Comparison of ENCODE assay signal across 1 cellular context in genomic region chr2:230861564-230862255, GRCh38.
TF ChIP-seq lines count a peak whose summit lies in the region.

No MANE protein-coding gene starts in this region.

TF ChIP-seq in H1, 55 proteins besides CTCF, POLR2A, EP300 and RAD21:
- TF ChIP-seq SAP30 (IDR thresholded peaks at IDR 0.05; ENCODE audit: insufficient read depth, insufficient replicate concordance, low read length) (no peak), MAX (IDR thresholded peaks at IDR 0.05) (no peak), EZH2 (IDR thresholded peaks at IDR 0.05; ENCODE audit: low read depth, low read length, severe bottlenecking) (no peak), SUZ12 (IDR thresholded peaks at IDR 0.05; ENCODE audit: low read length) (no peak), CEBPB (IDR thresholded peaks at IDR 0.05; ENCODE audit: low read depth, low read length) (no peak), YY1 (IDR thresholded peaks at IDR 0.05; ENCODE audit: low read depth, low read length) (no peak), GABPA (IDR thresholded peaks at IDR 0.05; ENCODE audit: borderline replicate concordance, insufficient read depth, low read length) (no peak), SP1 (IDR thresholded peaks at IDR 0.05; ENCODE audit: low read depth, low read length) (0 out of 2 replicates have a peak, but pooled peaks have one; percentile 10), MAFK (IDR thresholded peaks at IDR 0.05; ENCODE audit: low read depth, low read length) (no peak), E2F6 (IDR thresholded peaks at IDR 0.05) (no peak), ASH2L (IDR thresholded peaks at IDR 0.05; ENCODE audit: low read length) (no peak), RBBP5 (IDR thresholded peaks at IDR 0.05; ENCODE audit: borderline replicate concordance, low read depth, low read length) (0 out of 2 replicates have a peak, but pooled peaks have one; percentile 27), TCF12 (IDR thresholded peaks at IDR 0.05; ENCODE audit: low read depth, low read length) (no peak), ZNF274 (IDR thresholded peaks at IDR 0.05; ENCODE audit: borderline replicate concordance, extremely low read depth, low read length) (no peak), CHD7 (IDR thresholded peaks at IDR 0.05; ENCODE audit: insufficient replicate concordance, low read length) (no peak), SIX5 (IDR thresholded peaks at IDR 0.05; ENCODE audit: low read depth, low read length) (no peak), GTF2F1 (IDR thresholded peaks at IDR 0.05; ENCODE audit: borderline replicate concordance, low read depth, low read length) (no peak), NRF1 (IDR thresholded peaks at IDR 0.05; ENCODE audit: low read depth, low read length) (no peak), CHD2 (IDR thresholded peaks at IDR 0.05; ENCODE audit: low read length) (no peak), EGR1 (IDR thresholded peaks at IDR 0.05; ENCODE audit: borderline replicate concordance, low read depth, low read length) (0 out of 2 replicates have a peak, but pooled peaks have one; percentile 7), SP2 (IDR thresholded peaks at IDR 0.05; ENCODE audit: low read length) (no peak), TAF1 (IDR thresholded peaks at IDR 0.05; ENCODE audit: low read depth, low read length) (peak; percentile 37; the same call in 1 of the 2 replicates)
